Comparison of ENCODE assay signal across 1 cellular context in the genomic region with DNA sequence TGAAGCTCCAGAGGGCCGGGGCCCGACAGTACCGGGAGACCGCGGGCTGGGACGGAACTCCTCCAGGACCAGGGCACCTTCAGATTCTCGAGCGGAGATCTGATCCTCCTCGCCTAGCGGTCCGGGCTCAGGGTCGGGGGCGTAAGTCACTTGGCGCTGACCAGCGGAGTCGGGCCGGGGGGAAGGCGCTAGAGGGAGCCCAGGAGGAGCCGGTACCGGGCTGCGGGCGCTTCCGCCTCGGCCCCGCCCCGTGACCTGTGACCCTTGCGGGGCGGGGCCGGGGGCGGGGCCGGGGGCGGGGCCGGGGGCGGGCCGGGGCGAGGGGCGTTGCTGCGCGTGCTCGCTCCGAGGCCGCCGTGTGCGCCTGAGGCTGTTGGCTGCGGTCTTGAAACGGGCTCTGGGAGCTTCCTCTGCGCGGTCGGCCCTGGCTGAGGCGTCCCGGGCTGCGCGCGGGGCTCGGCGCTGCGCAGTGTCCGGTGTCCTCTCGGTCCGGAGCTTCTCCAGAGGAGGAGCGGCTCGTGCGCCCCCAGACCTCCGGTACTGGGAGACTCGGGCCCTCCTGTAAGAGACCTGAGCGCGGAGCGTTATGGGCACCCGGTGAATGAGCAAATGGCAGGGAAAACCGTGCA.
TF ChIP-seq lines count a peak whose summit lies in the region.

TSS of gene ARSA (minus strand) at position 239 of the 629 bp plus-strand sequence. CDS start 373 bp downstream, outside the sequence.

TF ChIP-seq in HepG2, 621 proteins besides CTCF, POLR2A, EP300 and RAD21 (continued from another document and continues in another):
- TF ChIP-seq ZNF33A (CRISPR knock-in tag; IDR thresholded peaks at IDR 0.05; ENCODE audit: borderline replicate concordance) (no peak), SUZ12 (IDR thresholded peaks at IDR 0.05; ENCODE audit: low read depth, low read length) (no peak), ZNF737 (CRISPR knock-in tag; IDR thresholded peaks at IDR 0.05; ENCODE audit: borderline replicate concordance) (no peak), ATF7-NPFF (CRISPR knock-in tag; IDR thresholded peaks at IDR 0.05; ENCODE audit: low read depth) (no peak), ZNF747 (CRISPR knock-in tag; IDR thresholded peaks at IDR 0.05; ENCODE audit: borderline replicate concordance) (no peak), RCOR2 (CRISPR knock-in tag; IDR thresholded peaks at IDR 0.05) (no peak), PREB (CRISPR knock-in tag; IDR thresholded peaks at IDR 0.05) (no peak), ZNF761 (CRISPR knock-in tag; conservative IDR thresholded peaks at IDR 0.05) (no peak), KDM4B (CRISPR knock-in tag; IDR thresholded peaks at IDR 0.05) (no peak), FOXK2 (IDR thresholded peaks at IDR 0.05) (no peak), ZNF230 (CRISPR knock-in tag; IDR thresholded peaks at IDR 0.05) (no peak), REL (CRISPR knock-in tag; conservative IDR thresholded peaks at IDR 0.05) (no peak), AKAP8 (CRISPR knock-in tag; IDR thresholded peaks at IDR 0.05) (no peak), ZNF652 (CRISPR knock-in tag; IDR thresholded peaks at IDR 0.05; ENCODE audit: borderline replicate concordance, low read depth) (no peak), KAT7 (CRISPR knock-in tag; IDR thresholded peaks at IDR 0.05; ENCODE audit: borderline replicate concordance) (0 out of 2 replicates have a peak, but pooled peaks have one; percentile 10), ADNP (CRISPR knock-in tag; IDR thresholded peaks at IDR 0.05) (no peak), POGZ (CRISPR knock-in tag; IDR thresholded peaks at IDR 0.05) (no peak), CERS6 (CRISPR knock-in tag; IDR thresholded peaks at IDR 0.05) (no peak), FOXA3 (CRISPR knock-in tag; IDR thresholded peaks at IDR 0.05) (no peak), NKX3-1 (CRISPR knock-in tag; IDR thresholded peaks at IDR 0.05) (peak; percentile 26; the same call in 1 of the 2 replicates), PAWR (CRISPR knock-in tag; IDR thresholded peaks at IDR 0.05; ENCODE audit: borderline replicate concordance) (no peak), ZNF317 (CRISPR knock-in tag; IDR thresholded peaks at IDR 0.05) (0 out of 2 replicates have a peak, but pooled peaks have one; percentile 14), SMAD9 (CRISPR knock-in tag; IDR thresholded peaks at IDR 0.05) (no peak), ZNF224 (CRISPR knock-in tag; IDR thresholded peaks at IDR 0.05) (no peak), FOXP1 (IDR thresholded peaks at IDR 0.05) (no peak), FOXP1 (CRISPR knock-in tag; IDR thresholded peaks at IDR 0.05) (no peak), NR2F6 (IDR thresholded peaks at IDR 0.05) (peak; percentile 61), NR2F6 (CRISPR knock-in tag; IDR thresholded peaks at IDR 0.05) (peak; percentile 90), SIN3A (IDR thresholded peaks at IDR 0.05; ENCODE audit: borderline replicate concordance, low read depth, low read length) (peak; percentile 65; the same call in 1 of the 2 replicates), ZNF441 (CRISPR knock-in tag; IDR thresholded peaks at IDR 0.05; ENCODE audit: borderline replicate concordance) (no peak), ERF (CRISPR knock-in tag; IDR thresholded peaks at IDR 0.05) (no peak), PATZ1 (CRISPR knock-in tag; IDR thresholded peaks at IDR 0.05) (no peak), HMGXB3 (CRISPR knock-in tag; IDR thresholded peaks at IDR 0.05; ENCODE audit: borderline replicate concordance) (no peak), LCORL (IDR thresholded peaks at IDR 0.05) (no peak), LCORL (CRISPR knock-in tag; IDR thresholded peaks at IDR 0.05) (peak; percentile 62; the same call in 1 of the 2 replicates), ZNF501 (CRISPR knock-in tag; IDR thresholded peaks at IDR 0.05) (no peak; the same call in 1 of the 2 replicates), KAT2B (IDR thresholded peaks at IDR 0.05; ENCODE audit: borderline replicate concordance, low read depth, low read length) (no peak), ZNF607 (CRISPR knock-in tag; IDR thresholded peaks at IDR 0.05; ENCODE audit: borderline replicate concordance) (no peak)
- TF ChIP-seq, protein P1, sequence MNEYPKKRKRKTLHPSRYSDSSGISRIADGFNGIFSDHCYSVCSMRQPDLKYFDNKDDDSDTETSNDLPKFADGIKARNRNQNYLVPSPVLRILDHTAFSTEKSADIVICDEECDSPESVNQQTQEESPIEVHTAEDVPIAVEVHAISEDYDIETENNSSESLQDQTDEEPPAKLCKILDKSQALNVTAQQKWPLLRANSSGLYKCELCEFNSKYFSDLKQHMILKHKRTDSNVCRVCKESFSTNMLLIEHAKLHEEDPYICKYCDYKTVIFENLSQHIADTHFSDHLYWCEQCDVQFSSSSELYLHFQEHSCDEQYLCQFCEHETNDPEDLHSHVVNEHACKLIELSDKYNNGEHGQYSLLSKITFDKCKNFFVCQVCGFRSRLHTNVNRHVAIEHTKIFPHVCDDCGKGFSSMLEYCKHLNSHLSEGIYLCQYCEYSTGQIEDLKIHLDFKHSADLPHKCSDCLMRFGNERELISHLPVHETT (CRISPR knock-in tag; conservative IDR thresholded peaks at IDR 0.05), result no peak
- TF ChIP-seq, protein P2, sequence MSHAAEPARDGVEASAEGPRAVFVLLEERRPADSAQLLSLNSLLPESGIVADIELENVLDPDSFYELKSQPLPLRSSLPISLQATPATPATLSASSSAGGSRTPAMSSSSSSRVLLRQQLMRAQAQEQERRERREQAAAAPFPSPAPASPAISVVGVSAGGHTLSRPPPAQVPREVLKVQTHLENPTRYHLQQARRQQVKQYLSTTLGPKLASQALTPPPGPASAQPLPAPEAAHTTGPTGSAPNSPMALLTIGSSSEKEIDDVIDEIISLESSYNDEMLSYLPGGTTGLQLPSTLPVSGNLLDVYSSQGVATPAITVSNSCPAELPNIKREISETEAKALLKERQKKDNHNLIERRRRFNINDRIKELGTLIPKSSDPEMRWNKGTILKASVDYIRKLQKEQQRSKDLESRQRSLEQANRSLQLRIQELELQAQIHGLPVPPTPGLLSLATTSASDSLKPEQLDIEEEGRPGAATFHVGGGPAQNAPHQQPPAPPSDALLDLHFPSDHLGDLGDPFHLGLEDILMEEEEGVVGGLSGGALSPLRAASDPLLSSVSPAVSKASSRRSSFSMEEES (CRISPR knock-in tag; IDR thresholded peaks at IDR 0.05), result no peak
- TF ChIP-seq, protein P3, sequence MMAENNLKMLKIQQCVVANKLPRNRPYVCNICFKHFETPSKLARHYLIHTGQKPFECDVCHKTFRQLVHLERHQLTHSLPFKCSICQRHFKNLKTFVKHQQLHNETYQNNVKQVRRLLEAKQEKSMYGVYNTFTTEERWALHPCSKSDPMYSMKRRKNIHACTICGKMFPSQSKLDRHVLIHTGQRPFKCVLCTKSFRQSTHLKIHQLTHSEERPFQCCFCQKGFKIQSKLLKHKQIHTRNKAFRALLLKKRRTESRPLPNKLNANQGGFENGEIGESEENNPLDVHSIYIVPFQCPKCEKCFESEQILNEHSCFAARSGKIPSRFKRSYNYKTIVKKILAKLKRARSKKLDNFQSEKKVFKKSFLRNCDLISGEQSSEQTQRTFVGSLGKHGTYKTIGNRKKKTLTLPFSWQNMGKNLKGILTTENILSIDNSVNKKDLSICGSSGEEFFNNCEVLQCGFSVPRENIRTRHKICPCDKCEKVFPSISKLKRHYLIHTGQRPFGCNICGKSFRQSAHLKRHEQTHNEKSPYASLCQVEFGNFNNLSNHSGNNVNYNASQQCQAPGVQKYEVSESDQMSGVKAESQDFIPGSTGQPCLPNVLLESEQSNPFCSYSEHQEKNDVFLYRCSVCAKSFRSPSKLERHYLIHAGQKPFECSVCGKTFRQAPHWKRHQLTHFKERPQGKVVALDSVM (CRISPR knock-in tag; IDR thresholded peaks at IDR 0.05), result no peak
- TF ChIP-seq, protein P4, sequence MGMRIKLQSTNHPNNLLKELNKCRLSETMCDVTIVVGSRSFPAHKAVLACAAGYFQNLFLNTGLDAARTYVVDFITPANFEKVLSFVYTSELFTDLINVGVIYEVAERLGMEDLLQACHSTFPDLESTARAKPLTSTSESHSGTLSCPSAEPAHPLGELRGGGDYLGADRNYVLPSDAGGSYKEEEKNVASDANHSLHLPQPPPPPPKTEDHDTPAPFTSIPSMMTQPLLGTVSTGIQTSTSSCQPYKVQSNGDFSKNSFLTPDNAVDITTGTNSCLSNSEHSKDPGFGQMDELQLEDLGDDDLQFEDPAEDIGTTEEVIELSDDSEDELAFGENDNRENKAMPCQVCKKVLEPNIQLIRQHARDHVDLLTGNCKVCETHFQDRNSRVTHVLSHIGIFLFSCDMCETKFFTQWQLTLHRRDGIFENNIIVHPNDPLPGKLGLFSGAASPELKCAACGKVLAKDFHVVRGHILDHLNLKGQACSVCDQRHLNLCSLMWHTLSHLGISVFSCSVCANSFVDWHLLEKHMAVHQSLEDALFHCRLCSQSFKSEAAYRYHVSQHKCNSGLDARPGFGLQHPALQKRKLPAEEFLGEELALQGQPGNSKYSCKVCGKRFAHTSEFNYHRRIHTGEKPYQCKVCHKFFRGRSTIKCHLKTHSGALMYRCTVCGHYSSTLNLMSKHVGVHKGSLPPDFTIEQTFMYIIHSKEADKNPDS (CRISPR knock-in tag; IDR thresholded peaks at IDR 0.05), result no peak
- TF ChIP-seq, protein P5, sequence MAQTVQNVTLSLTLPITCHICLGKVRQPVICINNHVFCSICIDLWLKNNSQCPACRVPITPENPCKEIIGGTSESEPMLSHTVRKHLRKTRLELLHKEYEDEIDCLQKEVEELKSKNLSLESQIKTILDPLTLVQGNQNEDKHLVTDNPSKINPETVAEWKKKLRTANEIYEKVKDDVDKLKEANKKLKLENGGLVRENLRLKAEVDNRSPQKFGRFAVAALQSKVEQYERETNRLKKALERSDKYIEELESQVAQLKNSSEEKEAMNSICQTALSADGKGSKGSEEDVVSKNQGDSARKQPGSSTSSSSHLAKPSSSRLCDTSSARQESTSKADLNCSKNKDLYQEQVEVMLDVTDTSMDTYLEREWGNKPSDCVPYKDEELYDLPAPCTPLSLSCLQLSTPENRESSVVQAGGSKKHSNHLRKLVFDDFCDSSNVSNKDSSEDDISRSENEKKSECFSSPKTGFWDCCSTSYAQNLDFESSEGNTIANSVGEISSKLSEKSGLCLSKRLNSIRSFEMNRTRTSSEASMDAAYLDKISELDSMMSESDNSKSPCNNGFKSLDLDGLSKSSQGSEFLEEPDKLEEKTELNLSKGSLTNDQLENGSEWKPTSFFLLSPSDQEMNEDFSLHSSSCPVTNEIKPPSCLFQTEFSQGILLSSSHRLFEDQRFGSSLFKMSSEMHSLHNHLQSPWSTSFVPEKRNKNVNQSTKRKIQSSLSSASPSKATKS (CRISPR knock-in tag; IDR thresholded peaks at IDR 0.05), result no peak
